ENCODE assay signal across 31 cellular contexts in the genomic region with DNA sequence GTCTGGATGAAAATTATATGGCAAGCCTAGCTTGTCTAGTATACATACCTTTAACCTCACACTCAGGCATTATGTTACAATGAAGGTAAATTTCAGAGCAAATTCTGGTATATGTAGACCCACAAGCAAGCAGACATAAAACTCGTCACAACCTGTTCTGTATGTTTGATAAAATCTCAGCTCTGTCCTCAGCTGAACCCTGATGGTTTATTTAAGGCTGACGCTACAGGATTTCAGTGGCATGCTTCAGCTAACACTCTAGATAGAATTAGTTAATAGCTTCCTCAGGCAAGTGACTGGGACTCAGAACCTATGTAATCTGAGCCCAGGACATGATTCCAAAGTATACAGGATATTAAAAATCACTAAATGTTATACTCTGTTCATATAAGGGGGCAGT.
"Had no signal": no experiment of that assay in that cellular context is flagged by ENCODE, and none has a peak within 500 bp of the region (broad histone marks: within the 10 kb centered on the region; RNA-seq: fewer than 3 reads in every experiment).

No MANE protein-coding gene starts in this region.

- H3K9ac ChIP-seq: SK-N-SH had no signal

- H3K36me3 ChIP-seq: adrenal gland, MG63, SJSA1 had no signal

- H3K4me3 Mint-ChIP-seq: activated CD4-positive, alpha-beta T cell treated with anti-CD3 and anti-CD28 coated beads for 36 hours; activated CD4-positive, alpha-beta T cell treated with anti-CD3 and anti-CD28 coated beads, Interleukin-2, amount 10 ng/mL, durations not matched to agents 7 days and 5 days; activated naive CD4-positive, alpha-beta T cell treated with anti-CD3 and anti-CD28 coated beads for 36 hours; activated T-cell treated with anti-CD3 and anti-CD28 coated beads, Interleukin-2, amount 50 U/mL, for 4 hours; activated T-helper 1 cell treated with anti-CD3 and anti-CD28 coated beads, Interleukin-12 subunit alpha, Interleukin-12 subunit beta, Interleukin-2, Interleukin-4 antibody, amounts not matched to agents 30 ng/mL and 10 ng/mL and 1 ng/mL, durations not matched to agents 14 hours and 24 hours and 36 hours; brain; T-helper 1 cell treated with Interleukin-12 subunit alpha and Interleukin-12 subunit beta and Interleukin-4 antibody, amounts not matched to agents 30 μg/mL and 1 μg/mL, for 36 hours; T-helper 2 cell treated with Interferon-gamma antibody and Interleukin-4, amounts not matched to agents 5 μg/mL and 100 μg/mL, for 36 hours; WTC11 had no signal

- H3K4me1 ChIP-seq: adrenal gland, SJSA1 had no signal

- DNase-seq: activated CD4-positive, alpha-beta T cell treated with anti-CD3 and anti-CD28 coated beads for 36 hours; activated CD4-positive, alpha-beta T cell treated with anti-CD3 and anti-CD28 coated beads, Interleukin-2, amount 10 ng/mL, durations not matched to agents 7 days and 5 days; activated CD4-positive, alpha-beta T cell treated with anti-CD3 and anti-CD28 coated beads, Interleukin-2, amount 50 U/mL, for 48 hours; activated CD8-positive, alpha-beta memory T cell treated with anti-CD3 and anti-CD28 coated beads, Interleukin-2, amount 50 U/mL, for 4 hours; activated gamma-delta T cell treated with Interleukin-2 at 50 U/mL for 16 hours; activated naive CD4-positive, alpha-beta T cell treated with anti-CD3 and anti-CD28 coated beads for 36 hours; activated T-cell treated with anti-CD3 and anti-CD28 coated beads for 4 hours; activated T-cell treated with anti-CD3 and anti-CD28 coated beads, Interleukin-2, amount 50 U/mL, for 4 hours; adrenal gland; caudate nucleus; cerebellar nuclear complex; KBM-7; MG63; MV-4-11; NCI-H1092; NCI-H1436 treated with DMSO at 0.1 percent for 48 hours; NCI-H2081 treated with DMSO at 0.1 percent for 48 hours; NCI-H226; NCI-H526; NCI-H748 treated with DMSO at 0.1 percent for 48 hours; NK-92 treated with Interleukin-12 subunit alpha and Interleukin-12 subunit beta, amount 100 ng/mL, for 24 hours; PC-9; Right ventricle myocardium superior; SK-N-SH had no signal

- H3K4me1 Mint-ChIP-seq: activated CD4-positive, alpha-beta T cell treated with anti-CD3 and anti-CD28 coated beads for 36 hours; activated CD4-positive, alpha-beta T cell treated with anti-CD3 and anti-CD28 coated beads, Interleukin-2, amount 10 ng/mL, durations not matched to agents 7 days and 5 days; brain had no signal

- H3K9me3 Mint-ChIP-seq: activated naive CD4-positive, alpha-beta T cell treated with anti-CD3 and anti-CD28 coated beads for 36 hours; activated T-cell treated with anti-CD3 and anti-CD28 coated beads, Interleukin-2, amount 50 U/mL, for 4 hours; activated T-helper 1 cell treated with anti-CD3 and anti-CD28 coated beads, Interleukin-12 subunit alpha, Interleukin-12 subunit beta, Interleukin-2, Interleukin-4 antibody, amounts not matched to agents 30 ng/mL and 10 ng/mL and 1 ng/mL, durations not matched to agents 14 hours and 24 hours and 36 hours; T-helper 1 cell treated with Interleukin-12 subunit alpha and Interleukin-12 subunit beta and Interleukin-4 antibody, amounts not matched to agents 30 μg/mL and 1 μg/mL, for 36 hours; T-helper 2 cell treated with Interferon-gamma antibody and Interleukin-4, amounts not matched to agents 5 μg/mL and 100 μg/mL, for 36 hours had no signal

- H3K27ac Mint-ChIP-seq: activated CD4-positive, alpha-beta T cell treated with anti-CD3 and anti-CD28 coated beads for 36 hours; activated CD4-positive, alpha-beta T cell treated with anti-CD3 and anti-CD28 coated beads, Interleukin-2, amount 10 ng/mL, durations not matched to agents 7 days and 5 days; activated naive CD4-positive, alpha-beta T cell treated with anti-CD3 and anti-CD28 coated beads for 36 hours; activated naive CD4-positive, alpha-beta T cell treated with anti-CD3 and anti-CD28 coated beads, Interleukin-2, amount 50 U/mL, for 72 hours; activated T-helper 1 cell treated with anti-CD3 and anti-CD28 coated beads, Interleukin-12 subunit alpha, Interleukin-12 subunit beta, Interleukin-2, Interleukin-4 antibody, amounts not matched to agents 30 ng/mL and 10 ng/mL and 1 ng/mL, durations not matched to agents 14 hours and 24 hours and 36 hours; T-helper 1 cell treated with Interleukin-12 subunit alpha and Interleukin-12 subunit beta and Interleukin-4 antibody, amounts not matched to agents 30 μg/mL and 1 μg/mL, for 36 hours; T-helper 2 cell treated with Interferon-gamma antibody and Interleukin-4, amounts not matched to agents 5 μg/mL and 100 μg/mL, for 36 hours; WTC11 had no signal

- H3K36me3 Mint-ChIP-seq: activated naive CD4-positive, alpha-beta T cell treated with anti-CD3 and anti-CD28 coated beads, Interleukin-2, amount 50 U/mL, for 72 hours; brain had no signal

- H3K27me3 ChIP-seq: adrenal gland, MG63, SJSA1 had no signal

- H3K9me3 ChIP-seq: adrenal gland, MG63, SK-N-SH had no signal

- H3K4me3 ChIP-seq: adrenal gland, MG63, PC-9, SJSA1 had no signal

- H3K27ac ChIP-seq: adrenal gland, PC-9, SJSA1 had no signal

- H3K27me3 Mint-ChIP-seq: brain had no signal
